ENCODE assay signal across 16 cellular contexts in genomic region chr13:87893982-87894527, GRCh38.
"Had no signal": no experiment of that assay in that cellular context is flagged by ENCODE, and none has a peak within 500 bp of the region (broad histone marks: within the 10 kb centered on the region; RNA-seq: fewer than 3 reads in every experiment).

No MANE protein-coding gene starts in this region.

- H3K9me3 Mint-ChIP-seq: activated naive CD8-positive, alpha-beta T cell treated with anti-CD3 and anti-CD28 coated beads, Interleukin-2, amount 10 ng/mL, durations not matched to agents 7 days and 5 days; memory B cell; natural killer cell treated with Interleukin-12 subunit alpha and Interleukin-12 subunit beta and Interleukin-15 and Interleukin-18, amount 100 ng/mL, for 72 hours; stimulated activated effector memory CD8-positive, alpha-beta T cell treated with anti-CD3 and anti-CD28 coated beads, Interleukin-12 subunit alpha, Interleukin-12 subunit beta, amount 100 ng/mL, for 72 hours had no signal

- H3K4me3 ChIP-seq: cardiac muscle cell, heart left ventricle, transverse colon had no signal

- H3K36me3 Mint-ChIP-seq: activated naive CD8-positive, alpha-beta T cell treated with anti-CD3 and anti-CD28 coated beads, Interleukin-2, amount 10 ng/mL, durations not matched to agents 7 days and 5 days; memory B cell; natural killer cell treated with Interleukin-12 subunit alpha and Interleukin-12 subunit beta and Interleukin-15 and Interleukin-18, amount 100 ng/mL, for 72 hours; stimulated activated effector memory CD8-positive, alpha-beta T cell treated with anti-CD3 and anti-CD28 coated beads, Interleukin-12 subunit alpha, Interleukin-12 subunit beta, amount 100 ng/mL, for 72 hours had no signal

- H3K27ac ChIP-seq: cardiac muscle cell, heart left ventricle, transverse colon had no signal

- ATAC-seq: activated T-cell treated with anti-CD3 and anti-CD28 coated beads, Interleukin-2, amount 50 U/mL, for 72 hours; heart left ventricle; natural killer cell treated with Interleukin-12 subunit alpha and Interleukin-12 subunit beta and Interleukin-15 and Interleukin-18, amount 100 ng/mL, for 72 hours; right cardiac atrium; stimulated activated effector memory CD8-positive, alpha-beta T cell treated with anti-CD3 and anti-CD28 coated beads, Interleukin-12 subunit alpha, Interleukin-12 subunit beta, amount 100 ng/mL, for 72 hours had no signal

- H3K4me1 Mint-ChIP-seq: activated naive CD8-positive, alpha-beta T cell treated with anti-CD3 and anti-CD28 coated beads, Interleukin-2, amount 10 ng/mL, durations not matched to agents 7 days and 5 days; memory B cell; stimulated activated effector memory CD8-positive, alpha-beta T cell treated with anti-CD3 and anti-CD28 coated beads, Interleukin-12 subunit alpha, Interleukin-12 subunit beta, amount 100 ng/mL, for 72 hours had no signal

- H3K27me3 Mint-ChIP-seq: activated naive CD8-positive, alpha-beta T cell treated with anti-CD3 and anti-CD28 coated beads, Interleukin-2, amount 10 ng/mL, durations not matched to agents 7 days and 5 days; memory B cell; natural killer cell treated with Interleukin-12 subunit alpha and Interleukin-12 subunit beta and Interleukin-15 and Interleukin-18, amount 100 ng/mL, for 72 hours had no signal

- H3K27me3 ChIP-seq: cardiac muscle cell, heart left ventricle, transverse colon had no signal

- H3K4me1 ChIP-seq: heart left ventricle, transverse colon had no signal

- H3K9me3 ChIP-seq: transverse colon had no signal

- H3K36me3 ChIP-seq: cardiac muscle cell, heart left ventricle, transverse colon had no signal

- DNase-seq: activated CD4-positive, alpha-beta T cell treated with anti-CD3 and anti-CD28 coated beads, Interleukin-2, amount 50 U/mL, for 4 hours; activated CD4-positive, CD25-positive, alpha-beta regulatory T cell treated with anti-CD3 and anti-CD28 coated beads, Interleukin-2, amount 50 U/mL, for 72 hours; activated gamma-delta T cell treated with Interleukin-2 at 50 U/mL for 16 hours; activated naive CD8-positive, alpha-beta T cell treated with anti-CD3 and anti-CD28 coated beads, Interleukin-2, amount 10 ng/mL, durations not matched to agents 7 days and 5 days; activated T-cell treated with anti-CD3 and anti-CD28 coated beads, Interleukin-2, amount 50 U/mL, for 72 hours; aorta; foreskin melanocyte; heart left ventricle; nucleus accumbens; right cardiac atrium; small intestine; transverse colon had no signal

- H3K4me3 Mint-ChIP-seq: activated naive CD8-positive, alpha-beta T cell treated with anti-CD3 and anti-CD28 coated beads, Interleukin-2, amount 10 ng/mL, durations not matched to agents 7 days and 5 days; activated T-cell treated with anti-CD3 and anti-CD28 coated beads, Interleukin-2, amount 50 U/mL, for 72 hours; memory B cell; natural killer cell treated with Interleukin-12 subunit alpha and Interleukin-12 subunit beta and Interleukin-15 and Interleukin-18, amount 100 ng/mL, for 72 hours; stimulated activated effector memory CD8-positive, alpha-beta T cell treated with anti-CD3 and anti-CD28 coated beads, Interleukin-12 subunit alpha, Interleukin-12 subunit beta, amount 100 ng/mL, for 72 hours had no signal

- H3K27ac Mint-ChIP-seq: activated naive CD8-positive, alpha-beta T cell treated with anti-CD3 and anti-CD28 coated beads, Interleukin-2, amount 10 ng/mL, durations not matched to agents 7 days and 5 days; activated T-cell treated with anti-CD3 and anti-CD28 coated beads, Interleukin-2, amount 50 U/mL, for 72 hours; memory B cell; natural killer cell treated with Interleukin-12 subunit alpha and Interleukin-12 subunit beta and Interleukin-15 and Interleukin-18, amount 100 ng/mL, for 72 hours; stimulated activated effector memory CD8-positive, alpha-beta T cell treated with anti-CD3 and anti-CD28 coated beads, Interleukin-12 subunit alpha, Interleukin-12 subunit beta, amount 100 ng/mL, for 72 hours had no signal
